In the genomic region with DNA sequence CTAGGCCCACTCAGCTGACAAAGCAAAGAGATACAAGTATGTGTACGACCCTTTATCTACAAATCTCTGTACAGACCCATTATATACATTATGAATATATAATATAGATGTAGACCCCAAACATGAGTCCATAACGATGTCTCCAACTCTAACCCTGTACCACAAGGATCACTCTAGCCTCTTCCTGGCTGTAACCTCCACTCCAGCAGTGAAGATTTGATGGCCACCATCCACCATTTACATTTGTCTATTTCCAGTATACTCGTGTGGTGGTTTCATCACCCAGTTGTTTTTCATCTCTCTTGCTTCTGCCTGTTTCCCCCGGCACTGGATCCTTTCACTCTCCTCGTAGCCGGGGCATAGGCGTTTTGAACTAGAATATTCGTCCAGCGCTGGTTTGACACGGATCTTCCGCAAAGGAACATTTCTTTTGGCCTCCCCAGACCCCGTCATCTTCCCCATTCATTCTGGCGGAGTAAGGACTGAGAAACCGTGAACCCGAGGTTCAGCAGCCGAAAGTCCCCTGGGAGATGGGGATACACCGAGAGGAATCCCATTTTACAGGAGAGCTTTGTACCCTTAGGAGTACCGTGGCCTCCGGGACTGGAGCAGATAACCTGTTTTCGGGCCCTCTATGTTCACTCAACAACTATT, we compare ENCODE assay signal across 1 cellular context.
A peak's percentile ranks its signal among the peaks of the same experiment; 100 is the strongest.
TF ChIP-seq lines count a peak whose summit lies in the region.

No MANE protein-coding gene starts in this region.

TF ChIP-seq in GM12878, 131 proteins besides CTCF, POLR2A, EP300 and RAD21 (continued from another document):
- TF ChIP-seq CBX5 (IDR thresholded peaks at IDR 0.05; ENCODE audit: low read depth), result no peak
- TF ChIP-seq RELA (IDR thresholded peaks at IDR 0.05; ENCODE audit: borderline replicate concordance, partially characterized antibody), result peak; percentile 13
- no peak for TF ChIP-seq YBX1 (IDR thresholded peaks at IDR 0.05)
- TF ChIP-seq SMAD5 (IDR thresholded peaks at IDR 0.05; ENCODE audit: low read depth), result no peak
- no peak for TF ChIP-seq STAT3 (IDR thresholded peaks at IDR 0.05; ENCODE audit: low read depth, low read length)
- TF ChIP-seq, protein P1, sequence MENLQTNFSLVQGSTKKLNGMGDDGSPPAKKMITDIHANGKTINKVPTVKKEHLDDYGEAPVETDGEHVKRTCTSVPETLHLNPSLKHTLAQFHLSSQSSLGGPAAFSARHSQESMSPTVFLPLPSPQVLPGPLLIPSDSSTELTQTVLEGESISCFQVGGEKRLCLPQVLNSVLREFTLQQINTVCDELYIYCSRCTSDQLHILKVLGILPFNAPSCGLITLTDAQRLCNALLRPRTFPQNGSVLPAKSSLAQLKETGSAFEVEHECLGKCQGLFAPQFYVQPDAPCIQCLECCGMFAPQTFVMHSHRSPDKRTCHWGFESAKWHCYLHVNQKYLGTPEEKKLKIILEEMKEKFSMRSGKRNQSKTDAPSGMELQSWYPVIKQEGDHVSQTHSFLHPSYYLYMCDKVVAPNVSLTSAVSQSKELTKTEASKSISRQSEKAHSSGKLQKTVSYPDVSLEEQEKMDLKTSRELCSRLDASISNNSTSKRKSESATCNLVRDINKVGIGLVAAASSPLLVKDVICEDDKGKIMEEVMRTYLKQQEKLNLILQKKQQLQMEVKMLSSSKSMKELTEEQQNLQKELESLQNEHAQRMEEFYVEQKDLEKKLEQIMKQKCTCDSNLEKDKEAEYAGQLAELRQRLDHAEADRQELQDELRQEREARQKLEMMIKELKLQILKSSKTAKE (IDR thresholded peaks at IDR 0.05; ENCODE audit: low read depth, poor library complexity, severe bottlenecking), result peak; percentile 43
- 0 out of 2 replicates have a peak, but pooled peaks have one; percentile 16 for TF ChIP-seq PML (IDR thresholded peaks at IDR 0.05; ENCODE audit: low read length)
- TF ChIP-seq MEF2B (IDR thresholded peaks at IDR 0.05; ENCODE audit: partially characterized antibody, poor library complexity, severe bottlenecking), result peak; percentile 96
- 0 out of 2 replicates have a peak, but pooled peaks have one; percentile 15 for TF ChIP-seq YY1 (IDR thresholded peaks at IDR 0.05; ENCODE audit: low read depth, low read length)
- TF ChIP-seq NR2F1 (conservative IDR thresholded peaks at IDR 0.05), result peak; percentile 29; the same call in 1 of the 2 replicates
- TF ChIP-seq, protein P2, sequence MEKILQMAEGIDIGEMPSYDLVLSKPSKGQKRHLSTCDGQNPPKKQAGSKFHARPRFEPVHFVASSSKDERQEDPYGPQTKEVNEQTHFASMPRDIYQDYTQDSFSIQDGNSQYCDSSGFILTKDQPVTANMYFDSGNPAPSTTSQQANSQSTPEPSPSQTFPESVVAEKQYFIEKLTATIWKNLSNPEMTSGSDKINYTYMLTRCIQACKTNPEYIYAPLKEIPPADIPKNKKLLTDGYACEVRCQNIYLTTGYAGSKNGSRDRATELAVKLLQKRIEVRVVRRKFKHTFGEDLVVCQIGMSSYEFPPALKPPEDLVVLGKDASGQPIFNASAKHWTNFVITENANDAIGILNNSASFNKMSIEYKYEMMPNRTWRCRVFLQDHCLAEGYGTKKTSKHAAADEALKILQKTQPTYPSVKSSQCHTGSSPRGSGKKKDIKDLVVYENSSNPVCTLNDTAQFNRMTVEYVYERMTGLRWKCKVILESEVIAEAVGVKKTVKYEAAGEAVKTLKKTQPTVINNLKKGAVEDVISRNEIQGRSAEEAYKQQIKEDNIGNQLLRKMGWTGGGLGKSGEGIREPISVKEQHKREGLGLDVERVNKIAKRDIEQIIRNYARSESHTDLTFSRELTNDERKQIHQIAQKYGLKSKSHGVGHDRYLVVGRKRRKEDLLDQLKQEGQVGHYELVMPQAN (conservative IDR thresholded peaks at IDR 0.05), result 0 out of 2 replicates have a peak, but pooled peaks have one; percentile 15
